In the genomic region with DNA sequence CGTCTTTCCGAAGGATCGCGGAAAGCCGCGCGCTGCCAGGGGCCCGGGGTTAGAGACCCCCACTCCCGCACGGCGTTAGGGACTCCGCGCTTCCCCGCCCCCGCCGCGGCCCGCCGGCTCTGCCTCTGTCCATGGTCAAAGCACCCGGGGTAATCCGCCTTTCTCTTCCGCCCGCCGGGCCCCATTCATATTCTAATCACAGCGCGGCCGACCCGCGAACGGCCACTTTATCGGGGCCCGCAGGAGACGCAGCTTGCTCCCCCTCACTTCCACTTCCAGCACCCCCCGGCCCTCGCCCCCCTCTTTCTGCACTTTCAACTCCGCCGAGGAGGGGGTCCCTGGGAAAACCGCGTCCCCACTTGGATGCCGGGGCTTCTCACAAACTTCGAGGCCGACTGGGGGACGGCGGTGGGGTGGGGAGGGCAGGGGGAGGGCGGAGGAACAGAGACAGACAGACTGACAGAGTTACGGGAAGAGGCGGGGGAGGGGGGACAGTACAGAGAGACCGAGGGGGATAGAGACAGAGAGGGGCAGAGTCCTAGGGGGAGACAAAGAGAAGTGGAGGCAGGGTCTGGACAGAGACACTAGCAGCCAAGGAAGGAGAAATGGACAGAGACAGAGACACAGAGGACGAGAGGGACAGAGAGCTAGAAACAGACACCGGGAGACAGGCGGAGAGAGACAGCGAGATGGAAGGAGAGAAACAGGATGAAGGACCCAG, we compare ENCODE assay signal across 1 cellular context.
TF ChIP-seq lines count a peak whose summit lies in the region.

No MANE protein-coding gene starts in this region.

TF ChIP-seq in HepG2, 621 proteins besides CTCF, POLR2A, EP300 and RAD21 (continues in another document):
- TF ChIP-seq, protein P1, sequence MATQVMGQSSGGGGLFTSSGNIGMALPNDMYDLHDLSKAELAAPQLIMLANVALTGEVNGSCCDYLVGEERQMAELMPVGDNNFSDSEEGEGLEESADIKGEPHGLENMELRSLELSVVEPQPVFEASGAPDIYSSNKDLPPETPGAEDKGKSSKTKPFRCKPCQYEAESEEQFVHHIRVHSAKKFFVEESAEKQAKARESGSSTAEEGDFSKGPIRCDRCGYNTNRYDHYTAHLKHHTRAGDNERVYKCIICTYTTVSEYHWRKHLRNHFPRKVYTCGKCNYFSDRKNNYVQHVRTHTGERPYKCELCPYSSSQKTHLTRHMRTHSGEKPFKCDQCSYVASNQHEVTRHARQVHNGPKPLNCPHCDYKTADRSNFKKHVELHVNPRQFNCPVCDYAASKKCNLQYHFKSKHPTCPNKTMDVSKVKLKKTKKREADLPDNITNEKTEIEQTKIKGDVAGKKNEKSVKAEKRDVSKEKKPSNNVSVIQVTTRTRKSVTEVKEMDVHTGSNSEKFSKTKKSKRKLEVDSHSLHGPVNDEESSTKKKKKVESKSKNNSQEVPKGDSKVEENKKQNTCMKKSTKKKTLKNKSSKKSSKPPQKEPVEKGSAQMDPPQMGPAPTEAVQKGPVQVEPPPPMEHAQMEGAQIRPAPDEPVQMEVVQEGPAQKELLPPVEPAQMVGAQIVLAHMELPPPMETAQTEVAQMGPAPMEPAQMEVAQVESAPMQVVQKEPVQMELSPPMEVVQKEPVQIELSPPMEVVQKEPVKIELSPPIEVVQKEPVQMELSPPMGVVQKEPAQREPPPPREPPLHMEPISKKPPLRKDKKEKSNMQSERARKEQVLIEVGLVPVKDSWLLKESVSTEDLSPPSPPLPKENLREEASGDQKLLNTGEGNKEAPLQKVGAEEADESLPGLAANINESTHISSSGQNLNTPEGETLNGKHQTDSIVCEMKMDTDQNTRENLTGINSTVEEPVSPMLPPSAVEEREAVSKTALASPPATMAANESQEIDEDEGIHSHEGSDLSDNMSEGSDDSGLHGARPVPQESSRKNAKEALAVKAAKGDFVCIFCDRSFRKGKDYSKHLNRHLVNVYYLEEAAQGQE (IDR thresholded peaks at IDR 0.05; ENCODE audit: borderline replicate concordance in 1 of 2, low read depth in 1 of 2, low read length in 2 of 2), result peak; percentile 49 to 90
- no peak for TF ChIP-seq ZMYM4 (CRISPR knock-in tag; IDR thresholded peaks at IDR 0.05)
- TF ChIP-seq, protein P2, sequence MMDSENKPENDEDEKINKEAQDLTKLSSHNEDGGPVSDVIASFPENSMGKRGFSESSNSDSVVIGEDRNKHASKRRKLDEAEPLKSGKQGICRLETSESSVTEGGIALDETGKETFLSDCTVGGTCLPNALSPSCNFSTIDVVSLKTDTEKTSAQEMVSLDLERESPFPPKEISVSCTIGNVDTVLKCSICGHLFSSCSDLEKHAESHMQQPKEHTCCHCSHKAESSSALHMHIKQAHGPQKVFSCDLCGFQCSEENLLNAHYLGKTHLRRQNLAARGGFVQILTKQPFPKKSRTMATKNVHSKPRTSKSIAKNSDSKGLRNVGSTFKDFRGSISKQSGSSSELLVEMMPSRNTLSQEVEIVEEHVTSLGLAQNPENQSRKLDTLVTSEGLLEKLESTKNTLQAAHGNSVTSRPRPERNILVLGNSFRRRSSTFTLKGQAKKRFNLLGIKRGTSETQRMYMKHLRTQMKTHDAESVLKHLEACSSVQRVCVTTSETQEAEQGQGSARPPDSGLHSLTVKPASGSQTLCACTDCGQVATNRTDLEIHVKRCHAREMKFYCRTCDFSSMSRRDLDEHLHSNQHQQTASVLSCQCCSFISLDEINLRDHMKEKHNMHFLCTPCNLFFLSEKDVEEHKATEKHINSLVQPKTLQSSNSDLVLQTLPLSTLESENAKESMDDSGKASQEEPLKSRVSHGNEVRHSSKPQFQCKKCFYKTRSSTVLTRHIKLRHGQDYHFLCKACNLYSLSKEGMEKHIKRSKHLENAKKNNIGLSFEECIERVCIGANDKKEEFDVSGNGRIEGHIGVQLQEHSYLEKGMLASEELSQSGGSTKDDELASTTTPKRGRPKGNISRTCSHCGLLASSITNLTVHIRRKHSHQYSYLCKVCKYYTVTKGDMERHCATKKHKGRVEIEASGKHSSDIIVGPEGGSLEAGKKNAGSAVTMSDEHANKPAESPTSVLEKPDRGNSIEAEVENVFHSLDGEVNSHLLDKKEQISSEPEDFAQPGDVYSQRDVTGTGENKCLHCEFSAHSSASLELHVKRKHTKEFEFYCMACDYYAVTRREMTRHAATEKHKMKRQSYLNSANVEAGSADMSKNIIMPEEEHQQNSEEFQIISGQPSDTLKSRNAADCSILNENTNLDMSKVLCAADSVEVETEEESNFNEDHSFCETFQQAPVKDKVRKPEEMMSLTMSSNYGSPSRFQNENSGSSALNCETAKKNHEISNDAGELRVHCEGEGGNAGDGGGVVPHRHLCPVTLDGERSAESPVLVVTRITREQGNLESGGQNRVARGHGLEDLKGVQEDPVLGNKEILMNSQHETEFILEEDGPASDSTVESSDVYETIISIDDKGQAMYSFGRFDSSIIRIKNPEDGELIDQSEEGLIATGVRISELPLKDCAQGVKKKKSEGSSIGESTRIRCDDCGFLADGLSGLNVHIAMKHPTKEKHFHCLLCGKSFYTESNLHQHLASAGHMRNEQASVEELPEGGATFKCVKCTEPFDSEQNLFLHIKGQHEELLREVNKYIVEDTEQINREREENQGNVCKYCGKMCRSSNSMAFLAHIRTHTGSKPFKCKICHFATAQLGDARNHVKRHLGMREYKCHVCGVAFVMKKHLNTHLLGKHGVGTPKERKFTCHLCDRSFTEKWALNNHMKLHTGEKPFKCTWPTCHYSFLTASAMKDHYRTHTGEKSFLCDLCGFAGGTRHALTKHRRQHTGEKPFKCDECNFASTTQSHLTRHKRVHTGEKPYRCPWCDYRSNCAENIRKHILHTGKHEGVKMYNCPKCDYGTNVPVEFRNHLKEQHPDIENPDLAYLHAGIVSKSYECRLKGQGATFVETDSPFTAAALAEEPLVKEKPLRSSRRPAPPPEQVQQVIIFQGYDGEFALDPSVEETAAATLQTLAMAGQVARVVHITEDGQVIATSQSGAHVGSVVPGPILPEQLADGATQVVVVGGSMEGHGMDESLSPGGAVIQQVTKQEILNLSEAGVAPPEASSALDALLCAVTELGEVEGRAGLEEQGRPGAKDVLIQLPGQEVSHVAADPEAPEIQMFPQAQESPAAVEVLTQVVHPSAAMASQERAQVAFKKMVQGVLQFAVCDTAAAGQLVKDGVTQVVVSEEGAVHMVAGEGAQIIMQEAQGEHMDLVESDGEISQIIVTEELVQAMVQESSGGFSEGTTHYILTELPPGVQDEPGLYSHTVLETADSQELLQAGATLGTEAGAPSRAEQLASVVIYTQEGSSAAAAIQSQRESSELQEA (CRISPR knock-in tag; IDR thresholded peaks at IDR 0.05; ENCODE audit: not compliant biosample characterization), result no peak
- TF ChIP-seq CHCHD3 (CRISPR knock-in tag; IDR thresholded peaks at IDR 0.05), result no peak
- no peak for TF ChIP-seq FOXK1 (CRISPR knock-in tag; IDR thresholded peaks at IDR 0.05; ENCODE audit: borderline replicate concordance, low read depth)
- TF ChIP-seq ASH2L (IDR thresholded peaks at IDR 0.05; ENCODE audit: insufficient read length, low read depth, low read length), result no peak
- no peak for TF ChIP-seq ZNF468 (CRISPR knock-in tag; IDR thresholded peaks at IDR 0.05)
- no peak for TF ChIP-seq ZNF296 (CRISPR knock-in tag; conservative IDR thresholded peaks at IDR 0.05)
- TF ChIP-seq, protein P3, sequence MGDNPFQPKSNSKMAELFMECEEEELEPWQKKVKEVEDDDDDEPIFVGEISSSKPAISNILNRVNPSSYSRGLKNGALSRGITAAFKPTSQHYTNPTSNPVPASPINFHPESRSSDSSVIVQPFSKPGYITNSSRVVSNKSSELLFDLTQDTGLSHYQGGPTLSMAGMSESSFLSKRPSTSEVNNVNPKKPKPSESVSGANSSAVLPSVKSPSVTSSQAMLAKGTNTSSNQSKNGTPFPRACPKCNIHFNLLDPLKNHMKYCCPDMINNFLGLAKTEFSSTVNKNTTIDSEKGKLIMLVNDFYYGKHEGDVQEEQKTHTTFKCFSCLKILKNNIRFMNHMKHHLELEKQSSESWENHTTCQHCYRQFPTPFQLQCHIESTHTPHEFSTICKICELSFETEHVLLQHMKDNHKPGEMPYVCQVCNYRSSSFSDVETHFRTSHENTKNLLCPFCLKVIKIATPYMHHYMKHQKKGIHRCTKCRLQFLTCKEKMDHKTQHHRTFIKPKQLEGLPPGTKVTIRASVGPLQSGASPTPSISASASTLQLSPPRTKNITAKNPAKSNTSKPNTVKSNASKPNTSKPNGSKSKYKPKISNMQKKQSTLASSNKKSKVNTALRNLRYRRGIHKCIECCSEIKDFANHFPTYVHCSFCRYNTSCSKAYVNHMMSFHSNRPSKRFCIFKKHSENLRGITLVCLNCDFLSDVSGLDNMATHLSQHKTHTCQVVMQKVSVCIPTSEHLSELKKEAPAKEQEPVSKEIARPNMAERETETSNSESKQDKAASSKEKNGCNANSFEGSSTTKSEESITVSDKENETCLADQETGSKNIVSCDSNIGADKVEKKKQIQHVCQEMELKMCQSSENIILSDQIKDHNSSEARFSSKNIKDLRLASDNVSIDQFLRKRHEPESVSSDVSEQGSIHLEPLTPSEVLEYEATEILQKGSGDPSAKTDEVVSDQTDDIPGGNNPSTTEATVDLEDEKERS (CRISPR knock-in tag; IDR thresholded peaks at IDR 0.05), result no peak
- no peak for TF ChIP-seq RARA (CRISPR knock-in tag; IDR thresholded peaks at IDR 0.05)
- TF ChIP-seq, protein P4, sequence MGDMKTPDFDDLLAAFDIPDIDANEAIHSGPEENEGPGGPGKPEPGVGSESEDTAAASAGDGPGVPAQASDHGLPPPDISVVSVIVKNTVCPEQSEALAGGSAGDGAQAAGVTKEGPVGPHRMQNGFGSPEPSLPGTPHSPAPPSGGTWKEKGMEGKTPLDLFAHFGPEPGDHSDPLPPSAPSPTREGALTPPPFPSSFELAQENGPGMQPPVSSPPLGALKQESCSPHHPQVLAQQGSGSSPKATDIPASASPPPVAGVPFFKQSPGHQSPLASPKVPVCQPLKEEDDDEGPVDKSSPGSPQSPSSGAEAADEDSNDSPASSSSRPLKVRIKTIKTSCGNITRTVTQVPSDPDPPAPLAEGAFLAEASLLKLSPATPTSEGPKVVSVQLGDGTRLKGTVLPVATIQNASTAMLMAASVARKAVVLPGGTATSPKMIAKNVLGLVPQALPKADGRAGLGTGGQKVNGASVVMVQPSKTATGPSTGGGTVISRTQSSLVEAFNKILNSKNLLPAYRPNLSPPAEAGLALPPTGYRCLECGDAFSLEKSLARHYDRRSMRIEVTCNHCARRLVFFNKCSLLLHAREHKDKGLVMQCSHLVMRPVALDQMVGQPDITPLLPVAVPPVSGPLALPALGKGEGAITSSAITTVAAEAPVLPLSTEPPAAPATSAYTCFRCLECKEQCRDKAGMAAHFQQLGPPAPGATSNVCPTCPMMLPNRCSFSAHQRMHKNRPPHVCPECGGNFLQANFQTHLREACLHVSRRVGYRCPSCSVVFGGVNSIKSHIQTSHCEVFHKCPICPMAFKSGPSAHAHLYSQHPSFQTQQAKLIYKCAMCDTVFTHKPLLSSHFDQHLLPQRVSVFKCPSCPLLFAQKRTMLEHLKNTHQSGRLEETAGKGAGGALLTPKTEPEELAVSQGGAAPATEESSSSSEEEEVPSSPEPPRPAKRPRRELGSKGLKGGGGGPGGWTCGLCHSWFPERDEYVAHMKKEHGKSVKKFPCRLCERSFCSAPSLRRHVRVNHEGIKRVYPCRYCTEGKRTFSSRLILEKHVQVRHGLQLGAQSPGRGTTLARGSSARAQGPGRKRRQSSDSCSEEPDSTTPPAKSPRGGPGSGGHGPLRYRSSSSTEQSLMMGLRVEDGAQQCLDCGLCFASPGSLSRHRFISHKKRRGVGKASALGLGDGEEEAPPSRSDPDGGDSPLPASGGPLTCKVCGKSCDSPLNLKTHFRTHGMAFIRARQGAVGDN (CRISPR knock-in tag; IDR thresholded peaks at IDR 0.05), result 0 out of 2 replicates have a peak, but pooled peaks have one; percentile 7
- TF ChIP-seq, protein P5, sequence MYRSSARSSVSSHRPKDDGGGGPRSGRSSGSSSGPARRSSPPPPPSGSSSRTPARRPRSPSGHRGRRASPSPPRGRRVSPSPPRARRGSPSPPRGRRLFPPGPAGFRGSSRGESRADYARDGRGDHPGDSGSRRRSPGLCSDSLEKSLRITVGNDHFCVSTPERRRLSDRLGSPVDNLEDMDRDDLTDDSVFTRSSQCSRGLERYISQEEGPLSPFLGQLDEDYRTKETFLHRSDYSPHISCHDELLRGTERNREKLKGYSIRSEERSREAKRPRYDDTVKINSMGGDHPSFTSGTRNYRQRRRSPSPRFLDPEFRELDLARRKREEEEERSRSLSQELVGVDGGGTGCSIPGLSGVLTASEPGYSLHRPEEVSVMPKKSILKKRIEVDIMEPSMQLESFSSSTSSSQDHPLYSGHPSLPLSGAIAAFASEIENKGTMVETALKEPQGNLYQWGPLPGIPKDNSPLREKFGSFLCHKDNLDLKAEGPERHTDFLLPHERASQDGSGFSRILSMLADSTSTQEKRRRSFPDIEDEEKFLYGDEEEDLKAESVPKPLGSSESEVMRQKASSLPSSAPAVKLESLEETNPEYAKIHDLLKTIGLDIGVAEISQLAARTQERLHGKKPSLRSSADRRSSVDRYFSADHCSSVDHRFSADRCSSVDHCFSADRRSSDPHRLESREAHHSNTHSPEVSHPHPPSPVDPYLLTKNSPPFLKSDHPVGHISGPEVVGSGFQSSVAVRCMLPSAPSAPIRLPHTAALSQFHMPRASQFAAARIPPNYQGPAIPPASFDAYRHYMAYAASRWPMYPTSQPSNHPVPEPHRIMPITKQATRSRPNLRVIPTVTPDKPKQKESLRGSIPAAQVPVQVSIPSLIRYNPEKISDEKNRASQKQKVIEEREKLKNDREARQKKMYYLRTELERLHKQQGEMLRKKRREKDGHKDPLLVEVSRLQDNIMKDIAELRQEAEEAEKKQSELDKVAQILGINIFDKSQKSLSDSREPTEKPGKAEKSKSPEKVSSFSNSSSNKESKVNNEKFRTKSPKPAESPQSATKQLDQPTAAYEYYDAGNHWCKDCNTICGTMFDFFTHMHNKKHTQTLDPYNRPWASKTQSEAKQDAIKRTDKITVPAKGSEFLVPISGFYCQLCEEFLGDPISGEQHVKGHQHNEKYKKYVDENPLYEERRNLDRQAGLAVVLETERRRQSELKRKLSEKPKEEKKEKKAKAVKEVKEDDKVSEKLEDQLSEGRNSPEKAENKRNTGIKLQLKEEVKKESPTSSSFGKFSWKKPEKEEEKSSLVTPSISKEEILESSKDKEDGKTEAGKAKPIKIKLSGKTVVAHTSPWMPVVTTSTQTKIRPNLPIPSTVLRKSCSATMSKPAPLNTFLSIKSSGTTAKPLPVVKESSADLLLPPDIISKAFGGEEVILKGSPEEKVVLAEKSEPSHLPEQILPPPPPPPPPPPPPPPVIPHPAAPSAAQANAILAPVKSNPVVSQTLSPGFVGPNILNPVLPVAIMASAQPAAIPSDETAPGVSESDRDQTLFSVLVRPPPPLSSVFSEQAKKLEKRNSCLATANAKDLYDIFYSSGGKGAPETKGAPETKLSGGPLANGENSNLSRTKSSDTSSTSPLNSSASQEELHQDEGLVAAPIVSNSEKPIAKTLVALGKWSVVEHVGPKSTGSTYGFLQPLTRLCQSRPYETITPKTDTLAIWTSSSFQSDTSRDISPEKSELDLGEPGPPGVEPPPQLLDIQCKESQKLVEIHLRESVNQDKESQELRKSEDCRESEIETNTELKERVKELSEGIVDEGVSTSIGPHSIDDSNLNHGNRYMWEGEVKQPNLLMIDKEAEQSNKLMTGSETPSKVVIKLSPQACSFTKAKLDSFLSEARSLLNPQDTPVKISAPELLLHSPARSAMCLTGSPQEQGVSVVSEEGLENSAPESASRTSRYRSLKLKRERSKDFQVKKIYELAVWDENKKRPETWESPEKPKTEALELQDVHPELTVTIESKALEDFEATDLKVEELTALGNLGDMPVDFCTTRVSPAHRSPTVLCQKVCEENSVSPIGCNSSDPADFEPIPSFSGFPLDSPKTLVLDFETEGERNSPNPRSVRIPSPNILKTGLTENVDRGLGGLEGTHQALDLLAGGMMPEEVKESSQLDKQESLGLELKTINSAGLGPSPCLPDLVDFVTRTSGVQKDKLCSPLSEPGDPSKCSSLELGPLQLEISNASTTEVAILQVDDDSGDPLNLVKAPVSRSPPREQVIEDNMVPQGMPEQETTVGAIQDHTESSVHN (CRISPR knock-in tag; IDR thresholded peaks at IDR 0.05), result no peak
- no peak for TF ChIP-seq SMARCE1 (IDR thresholded peaks at IDR 0.05; ENCODE audit: borderline replicate concordance)
- TF ChIP-seq SSRP1 (CRISPR knock-in tag; IDR thresholded peaks at IDR 0.05), result no peak
